ENCODE assay signal across 21 cellular contexts in the genomic region with DNA sequence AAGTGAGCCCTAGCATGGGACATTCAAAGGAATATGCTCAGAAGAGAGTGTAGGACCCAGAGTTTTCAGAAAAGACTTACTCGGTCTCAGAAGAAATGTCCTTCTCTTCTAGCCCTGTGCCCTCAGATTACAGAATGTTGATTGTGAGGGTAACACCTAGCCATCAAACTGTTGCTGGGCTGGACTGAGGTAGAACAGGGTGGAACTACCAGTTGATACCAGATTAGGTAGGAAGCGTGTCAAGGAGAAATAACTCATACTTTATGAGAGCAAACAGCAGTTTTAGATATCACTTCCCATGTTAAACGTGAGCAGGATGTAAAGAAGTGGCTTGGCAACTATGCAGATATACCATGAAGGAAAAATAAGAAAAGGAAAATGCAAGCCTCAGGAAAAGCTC. TPM values are rescaled to one million over a fixed set of nuclear protein-coding genes. Genes with fewer than 3 reads are reported as not detected.
A peak's percentile ranks its signal among the peaks of the same experiment; 100 is the strongest.
DNase-seq lines count a peak whose midpoint lies in the region; ATAC-seq and TF ChIP-seq lines count a peak whose summit lies in the region.
"Had no signal": no experiment of that assay in that cellular context is flagged by ENCODE, and none has a peak within 500 bp of the region (broad histone marks: within the 10 kb centered on the region; RNA-seq: fewer than 3 reads in every experiment).

No MANE protein-coding gene starts in this region.

- H3K79me2 ChIP-seq in osteoblast (ENCODE audit: insufficient read depth, low read length) = peaks cover 61% of the 10 kb centered on the region

- no peaks in the 10 kb centered on the region for H3K9me3 ChIP-seq in Caco-2
- H3K9me3 ChIP-seq in osteoblast (ENCODE audit: low read depth, low read length) = no peaks in the 10 kb centered on the region
- no peaks in the 10 kb centered on the region for H3K9me3 ChIP-seq in upper lobe of right lung
- H3K9me3 ChIP-seq: BE2C had no signal

- H2AFZ ChIP-seq in osteoblast (ENCODE audit: low read length) = no peak overlapping the region

- TF ChIP-seq CTCF in Caco-2 (IDR thresholded peaks at IDR 0.05; ENCODE audit: insufficient read depth in 1 of 2, low read depth in 1 of 2, low read length in 1 of 2, severe bottlenecking in 1 of 2, unreplicated experiment in 1 of 2) = no peak
- TF ChIP-seq CTCF in osteoblast (IDR thresholded peaks at IDR 0.05; ENCODE audit: extremely low read depth, low read depth, low read length) = no peak
- no peak for TF ChIP-seq CTCF in upper lobe of right lung (IDR thresholded peaks at IDR 0.05)

- intact Hi-C loops in Caco-2 (cut with micrococcal nuclease; ENCODE audit: unreplicated experiment) (no loop called here), left colon (cut with DNase I, micrococcal nuclease) (no loop called here), sciatic nerve (cut with DNase I) (no loop called here), upper lobe of right lung (cut with DNase I) (no loop called here)

- H3K4me1 ChIP-seq in Caco-2 (peaks cover 12% of the 10 kb centered on the region), osteoblast (ENCODE audit: insufficient read depth, low read length) (no peaks in the 10 kb centered on the region), upper lobe of right lung (no peaks in the 10 kb centered on the region)
- H3K4me1 ChIP-seq: BE2C, BLaER1 had no signal

- no peak overlapping the region for H3K4me2 ChIP-seq in osteoblast (ENCODE audit: insufficient read depth, low read length)
- H3K4me2 ChIP-seq: BLaER1 had no signal

- CTCF ChIA-PET in Caco-2 (lab: Charles Lee) = no interaction called here

- H3K27me3 Mint-ChIP-seq in Caco-2 (ENCODE audit: insufficient read depth, unreplicated experiment) = no peaks in the 10 kb centered on the region
- H3K27me3 Mint-ChIP-seq: CD4-positive, alpha-beta memory T cell; CD4-positive, CD25-positive, alpha-beta regulatory T cell; CD8-positive, alpha-beta memory T cell had no signal

- H3K27me3 ChIP-seq in Caco-2 (replicated peaks; ENCODE audit: control insufficient read depth, insufficient read depth, low read length) (no peaks in the 10 kb centered on the region), osteoblast (ENCODE audit: insufficient read depth, low read length) (no peaks in the 10 kb centered on the region), upper lobe of right lung (no peaks in the 10 kb centered on the region)
- H3K27me3 ChIP-seq: BE2C, BLaER1 had no signal

- ATAC-seq in left colon = peak; percentile 90
- no peak for ATAC-seq in sciatic nerve
- no peak for ATAC-seq in upper lobe of right lung

- peaks cover 10% of the 10 kb centered on the region for H4K20me1 ChIP-seq in osteoblast (ENCODE audit: insufficient read depth, low read length)

- H3K36me3 Mint-ChIP-seq in Caco-2 (ENCODE audit: insufficient read depth, unreplicated experiment) = peaks cover 85% of the 10 kb centered on the region

- H3K36me3 ChIP-seq in Caco-2 (ENCODE audit: control insufficient read depth, insufficient read depth, low read length) (peaks cover 3% of the 10 kb centered on the region; the same call in 1 of the 2 replicates), osteoblast (ENCODE audit: insufficient read depth, low read length) (peaks cover 73% of the 10 kb centered on the region), upper lobe of right lung (peaks cover 74% of the 10 kb centered on the region)
- H3K36me3 ChIP-seq: BE2C had no signal

- BruUV-seq in Caco-2 (replicated peaks; lab: Mats Ljungman, UMichigan) = no TSS peak

- peak overlapping the region; percentile 2 for H3K27ac Mint-ChIP-seq in Caco-2 (ENCODE audit: unreplicated experiment)

- H3K4me3 Mint-ChIP-seq in Caco-2 (ENCODE audit: unreplicated experiment) = no peak overlapping the region
- H3K4me3 Mint-ChIP-seq: CD14-positive monocyte; CD4-positive, alpha-beta memory T cell; CD4-positive, CD25-positive, alpha-beta regulatory T cell; CD8-positive, alpha-beta memory T cell had no signal

- H3K4me1 Mint-ChIP-seq in Caco-2 (ENCODE audit: low read depth, unreplicated experiment) = no peaks in the 10 kb centered on the region
- H3K4me1 Mint-ChIP-seq: CD14-positive monocyte had no signal

- H3K4me3 ChIP-seq in Caco-2 (ENCODE audit: low read depth, low read length) = no peak overlapping the region
- no peak overlapping the region for H3K4me3 ChIP-seq in osteoblast (ENCODE audit: insufficient read depth, low read length)
- H3K4me3 ChIP-seq in upper lobe of right lung = no peak overlapping the region
- H3K4me3 ChIP-seq: BLaER1 had no signal

- no peaks in the 10 kb centered on the region for H3K9me3 Mint-ChIP-seq in Caco-2 (ENCODE audit: unreplicated experiment)
- H3K9me3 Mint-ChIP-seq: CD4-positive, alpha-beta memory T cell; CD8-positive, alpha-beta memory T cell had no signal

- POLR2A ChIA-PET in Caco-2 (lab: Charles Lee) = no interaction called here

- DNase-seq in Caco-2 (no peak), left colon (no peak), osteoblast (ENCODE audit: insufficient read length, low spot score, missing footprints) (peak; percentile 38), substantia nigra (lab: John Stamatoyannopoulos, UW) (no peak), NCI-H1417 treated with DMSO at 0.1 percent for 48 hours (lab: John Stamatoyannopoulos, UW) (no peak), sciatic nerve (ENCODE audit: low spot score) (no peak), upper lobe of right lung (no peak)
- DNase-seq in stimulated activated naive CD4-positive, alpha-beta T cell (lab: John Stamatoyannopoulos, UW) = no peak
- DNase-seq: 8988T; ACHN; BE2C; C1 segment of cervical spinal cord; Calu3; CD4-positive, alpha-beta memory T cell; CD4-positive, CD25-positive, alpha-beta regulatory T cell; CD8-positive, alpha-beta memory T cell; COR-L47; DMS79 treated with DMSO at 0.1 percent for 48 hours; GF-D8 had no signal

- H3K27ac ChIP-seq in osteoblast (ENCODE audit: low read depth, low read length) (no peak overlapping the region), substantia nigra (ENCODE audit: low read depth, low read length, poor library complexity, severe bottlenecking) (peak overlapping the region; percentile 20), upper lobe of right lung (no peak overlapping the region)
- H3K27ac ChIP-seq: BLaER1 had no signal

RNA-seq across cellular contexts. Expression of a gene that starts 22.8 kb away (rescaled TPM):
- total RNA-seq in Caco-2 (2022) = 132 and 139 TPM in 2 replicates
- 100 to 1,000 TPM in 1 of 2 donors, 10 to 100 TPM in 1; 73.8 to 150 TPM for total RNA-seq in left colon
- total RNA-seq in osteoblast = 63.9 and 79.3 TPM in 2 replicates
- 52.0 TPM for total RNA-seq in sciatic nerve
- 73.9 TPM for total RNA-seq in upper lobe of right lung

RNA-seq across cellular contexts. Expression of a gene that starts 34.7 kb away (rescaled TPM):
- total RNA-seq in Caco-2 (2022) = 109 and 119 TPM in 2 replicates
- total RNA-seq in left colon = 10 to 100 TPM; 83.6 to 96.3 TPM
- 100 and 117 TPM in 2 replicates for total RNA-seq in osteoblast
- total RNA-seq in sciatic nerve = 88.0 TPM
- 77.8 TPM for total RNA-seq in upper lobe of right lung
